In genomic region chr14:103803661-103804060, GRCh38 we compare ENCODE assay signal across 15 cellular contexts. TPM values are rescaled to one million over a fixed set of nuclear protein-coding genes. Genes with fewer than 3 reads are reported as not detected.
DNase-seq lines count a peak whose midpoint lies in the region; ATAC-seq and TF ChIP-seq lines count a peak whose summit lies in the region.
"Had no signal": no experiment of that assay in that cellular context is flagged by ENCODE, and none has a peak within 500 bp of the region (broad histone marks: within the 10 kb centered on the region; RNA-seq: fewer than 3 reads in every experiment).

No MANE protein-coding gene starts in this region.

- no peaks in the 10 kb centered on the region for H3K9me3 Mint-ChIP-seq in HFFc6
- H3K9me3 Mint-ChIP-seq in activated CD8-positive, alpha-beta T cell treated with anti-CD3 and anti-CD28 coated beads for 36 hours = no peaks in the 10 kb centered on the region
- H3K9me3 Mint-ChIP-seq: activated CD4-positive, alpha-beta T cell treated with anti-CD3 and anti-CD28 coated beads, Interleukin-2, amount 10 ng/mL, durations not matched to agents 24 days and 14 days; activated naive CD8-positive, alpha-beta T cell treated with anti-CD3 and anti-CD28 coated beads for 36 hours; stimulated activated naive CD8-positive, alpha-beta T cell treated with anti-CD3 and anti-CD28 coated beads, Interleukin-15, Interleukin-2, amounts not matched to agents 100 ng/mL and 50 ng/mL, for 24 hours had no signal

- TF ChIP-seq CTCF in HFFc6 (IDR thresholded peaks at IDR 0.05) (no peak), fibroblast of pulmonary artery (IDR thresholded peaks at IDR 0.05; ENCODE audit: low read length, missing control alignments) (no peak)
- TF ChIP-seq CTCF in activated CD8-positive, alpha-beta T cell treated with anti-CD3 and anti-CD28 coated beads for 36 hours (IDR thresholded peaks at IDR 0.05) = no peak

- H3K36me3 Mint-ChIP-seq in HFFc6 (ENCODE audit: low read depth) = no peaks in the 10 kb centered on the region
- H3K36me3 Mint-ChIP-seq in T-helper 17 cell (ENCODE audit: low read depth) = peaks cover 2% of the 10 kb centered on the region
- H3K36me3 Mint-ChIP-seq in activated CD8-positive, alpha-beta T cell treated with anti-CD3 and anti-CD28 coated beads for 36 hours (ENCODE audit: low read depth) = no peaks in the 10 kb centered on the region
- H3K36me3 Mint-ChIP-seq: activated naive CD8-positive, alpha-beta T cell treated with anti-CD3 and anti-CD28 coated beads for 36 hours had no signal

- no peak overlapping the region for H3K27ac Mint-ChIP-seq in HFFc6
- peak overlapping the region; percentile 72 for H3K27ac Mint-ChIP-seq in T-helper 17 cell
- no peak overlapping the region for H3K27ac Mint-ChIP-seq in activated CD8-positive, alpha-beta T cell treated with anti-CD3 and anti-CD28 coated beads for 36 hours
- H3K27ac Mint-ChIP-seq: activated CD4-positive, alpha-beta T cell treated with anti-CD3 and anti-CD28 coated beads, Interleukin-2, amount 10 ng/mL, durations not matched to agents 24 days and 14 days; activated naive CD8-positive, alpha-beta T cell treated with anti-CD3 and anti-CD28 coated beads for 36 hours; stimulated activated naive CD8-positive, alpha-beta T cell treated with anti-CD3 and anti-CD28 coated beads, Interleukin-15, Interleukin-2, amounts not matched to agents 100 ng/mL and 50 ng/mL, for 24 hours had no signal

- H3K4me1 Mint-ChIP-seq in HFFc6 (ENCODE audit: low read depth) = peaks cover 39% of the 10 kb centered on the region
- H3K4me1 Mint-ChIP-seq in T-helper 17 cell = peaks cover 21% of the 10 kb centered on the region
- peaks cover 7% of the 10 kb centered on the region for H3K4me1 Mint-ChIP-seq in activated CD8-positive, alpha-beta T cell treated with anti-CD3 and anti-CD28 coated beads for 36 hours (ENCODE audit: low read depth)

- no peaks in the 10 kb centered on the region for H3K9me3 ChIP-seq in T-helper 17 cell (ENCODE audit: control insufficient read depth, low read length, poor library complexity, severe bottlenecking)
- H3K9me3 ChIP-seq: heart right ventricle had no signal

- H3K4me3 ChIP-seq in fibroblast of pulmonary artery (replicated peaks; ENCODE audit: low read depth, low read length) = no peak overlapping the region
- H3K4me3 ChIP-seq: heart right ventricle, smooth muscle cell had no signal

- ATAC-seq in T-helper 17 cell = no peak
- ATAC-seq in activated CD8-positive, alpha-beta T cell treated with anti-CD3 and anti-CD28 coated beads for 36 hours = no peak

- H3K4me3 Mint-ChIP-seq in HFFc6 = no peak overlapping the region
- H3K4me3 Mint-ChIP-seq in T-helper 17 cell = no peak overlapping the region
- H3K4me3 Mint-ChIP-seq in activated CD8-positive, alpha-beta T cell treated with anti-CD3 and anti-CD28 coated beads for 36 hours = no peak overlapping the region
- H3K4me3 Mint-ChIP-seq: activated CD4-positive, alpha-beta T cell treated with anti-CD3 and anti-CD28 coated beads, Interleukin-2, amount 10 ng/mL, durations not matched to agents 24 days and 14 days; activated naive CD8-positive, alpha-beta T cell treated with anti-CD3 and anti-CD28 coated beads for 36 hours; stimulated activated naive CD8-positive, alpha-beta T cell treated with anti-CD3 and anti-CD28 coated beads, Interleukin-15, Interleukin-2, amounts not matched to agents 100 ng/mL and 50 ng/mL, for 24 hours had no signal

- DNase-seq in HFFc6 (peak; percentile 66), T-helper 17 cell (no peak), fibroblast of pulmonary artery (ENCODE audit: low read depth) (peak; percentile 31), NOMO-1 (lab: John Stamatoyannopoulos, UW; ENCODE audit: unreplicated experiment in 2 of 2) (no peak), T-helper 9 cell (no peak), RPMI8226 (no peak)
- DNase-seq in activated CD8-positive, alpha-beta T cell treated with anti-CD3 and anti-CD28 coated beads for 36 hours = no peak
- DNase-seq: activated CD4-positive, alpha-beta T cell treated with anti-CD3 and anti-CD28 coated beads, Interleukin-2, amount 10 ng/mL, durations not matched to agents 24 days and 14 days; activated naive CD8-positive, alpha-beta T cell treated with anti-CD3 and anti-CD28 coated beads for 36 hours; GF-D8; heart right ventricle; NCI-H774; T-helper 2 cell had no signal

- POLR2A ChIA-PET in activated CD8-positive, alpha-beta T cell treated with anti-CD3 and anti-CD28 coated beads for 36 hours (lab: Charles Lee) = no interaction called here

- CTCF ChIA-PET in activated CD8-positive, alpha-beta T cell treated with anti-CD3 and anti-CD28 coated beads for 36 hours (lab: Charles Lee) = interaction anchor here (1.0 to 4.7 kb wide), 3 partner anchors 98 to 119 kb away, joined by 4 to 26 read pairs (median 15); no protein-coding TSS in a partner anchor

- H3K27me3 Mint-ChIP-seq in HFFc6 (ENCODE audit: insufficient read depth) (no peaks in the 10 kb centered on the region), T-helper 17 cell (no peaks in the 10 kb centered on the region)
- no peaks in the 10 kb centered on the region for H3K27me3 Mint-ChIP-seq in activated CD8-positive, alpha-beta T cell treated with anti-CD3 and anti-CD28 coated beads for 36 hours
- H3K27me3 Mint-ChIP-seq: activated CD4-positive, alpha-beta T cell treated with anti-CD3 and anti-CD28 coated beads, Interleukin-2, amount 10 ng/mL, durations not matched to agents 24 days and 14 days; activated naive CD8-positive, alpha-beta T cell treated with anti-CD3 and anti-CD28 coated beads for 36 hours; stimulated activated naive CD8-positive, alpha-beta T cell treated with anti-CD3 and anti-CD28 coated beads, Interleukin-15, Interleukin-2, amounts not matched to agents 100 ng/mL and 50 ng/mL, for 24 hours had no signal

- intact Hi-C loops in activated CD8-positive, alpha-beta T cell treated with anti-CD3 and anti-CD28 coated beads for 36 hours (cut with micrococcal nuclease) = no loop called here

RNA-seq across cellular contexts. Expression of gene PPP1R13B, which starts 43.7 kb away (rescaled TPM):
- 1 to 10 TPM; 5.1 to 6.2 (median 5.5) TPM for total RNA-seq in HFFc6 (2021; fragmentation: NEBNext Ultra II Directional; extraction: Animal tissue kit (Norgen Biotek cat#: 25700))
- 10 to 100 TPM; 18.2 to 22.6 TPM for total RNA-seq in T-helper 17 cell
- total RNA-seq in activated CD8-positive, alpha-beta T cell treated with anti-CD3 and anti-CD28 coated beads for 36 hours = 10 to 100 TPM; 11.9 to 14.5 TPM

Comparison
In these comparisons a context has a peak if more than half of its experiments do, and no peak if none do; other contexts are left out.
1. DNase-seq: peak in HFFc6 (single experiment) and fibroblast of pulmonary artery (single experiment); none in T-helper 17 cell (0 of 3), NOMO-1 (0 of 2), T-helper 9 cell (single experiment), activated CD8-positive, alpha-beta T cell treated with anti-CD3 and anti-CD28 coated beads for 36 hours (single experiment) and RPMI8226 (single experiment).